22 cellular contexts compared by ENCODE assay signal in genomic region chr6:1463751-1464397, GRCh38.
DNase-seq lines count a peak whose midpoint lies in the region; ATAC-seq and TF ChIP-seq lines count a peak whose summit lies in the region.
"Had no signal": no experiment of that assay in that cellular context is flagged by ENCODE, and none has a peak within 500 bp of the region (broad histone marks: within the 10 kb centered on the region; RNA-seq: fewer than 3 reads in every experiment).

No MANE protein-coding gene starts in this region.

- H3K27ac Mint-ChIP-seq in GM23338: no peak overlapping the region
- H3K27ac Mint-ChIP-seq in H9: no peak overlapping the region; a peak in 1 of 7 replicates
- no peak overlapping the region for H3K27ac Mint-ChIP-seq in endodermal cell
- H3K27ac Mint-ChIP-seq: CD4-positive, CD25-positive, alpha-beta regulatory T cell; CD8-positive, alpha-beta memory T cell; HFFc6; IgD-negative memory B cell had no signal

- H3K4me1 Mint-ChIP-seq in GM23338: peaks cover 28% of the 10 kb centered on the region
- peaks cover 37 to 38% of the 10 kb centered on the region in 2 experiments for H3K4me1 Mint-ChIP-seq in H9
- H3K4me1 Mint-ChIP-seq in endodermal cell: peaks cover 5% of the 10 kb centered on the region
- H3K4me1 Mint-ChIP-seq: CD4-positive, CD25-positive, alpha-beta regulatory T cell; CD8-positive, alpha-beta memory T cell had no signal

- no peak overlapping the region for H3T11ph ChIP-seq in H9 (ENCODE audit: low read length)

- H3K4me3 Mint-ChIP-seq in GM23338 (no peak overlapping the region; the same call in 2 of the 3 replicates), H9 (no peak overlapping the region), endodermal cell (no peak overlapping the region)
- H3K4me3 Mint-ChIP-seq: CD4-positive, CD25-positive, alpha-beta regulatory T cell; CD8-positive, alpha-beta memory T cell; HFFc6; IgD-negative memory B cell had no signal

- H3K27ac ChIP-seq in GM23338 (ENCODE audit: low read depth) (no peak overlapping the region), H9 (ENCODE audit: insufficient read length, low read depth, low read length) (no peak overlapping the region), endodermal cell (ENCODE audit: low read depth, low read length) (no peak overlapping the region), gastrocnemius medialis (no peak overlapping the region)
- H3K27ac ChIP-seq: HL-60 had no signal

- in situ Hi-C loops in gastrocnemius medialis (cut with MboI; ENCODE audit: low sequenced_read_pairs in 4 of 4): no loop called here

- no peak overlapping the region for H4K8ac ChIP-seq in H9 (replicated peaks; ENCODE audit: insufficient read length, low read depth, low read length)

- H3K79me2 ChIP-seq in GM23338 (replicated peaks; ENCODE audit: insufficient read depth): no peaks in the 10 kb centered on the region
- H3K79me2 ChIP-seq in H9 (ENCODE audit: insufficient read depth, low read length): no peaks in the 10 kb centered on the region

- TF ChIP-seq CTCF in GM23338 (conservative IDR thresholded peaks at IDR 0.05; ENCODE audit: low read depth in 2 of 2) (no peak), H9 (conservative IDR thresholded peaks at IDR 0.05) (0 out of 3 replicates have a peak, but pooled peaks have one; percentile 11), endodermal cell (conservative IDR thresholded peaks at IDR 0.05) (no peak), gastrocnemius medialis (IDR thresholded peaks at IDR 0.05 in 4 of 5, conservative IDR thresholded peaks at IDR 0.05 in 1 of 5) (no peak)

- H3K27me3 ChIP-seq in GM23338 (ENCODE audit: insufficient read depth): no peaks in the 10 kb centered on the region
- H3K27me3 ChIP-seq in H9 (ENCODE audit: insufficient read depth, low read length): no peaks in the 10 kb centered on the region
- H3K27me3 ChIP-seq in endodermal cell (ENCODE audit: control insufficient read depth, insufficient read depth, low read length, poor library complexity, severe bottlenecking): no peaks in the 10 kb centered on the region
- no peaks in the 10 kb centered on the region for H3K27me3 ChIP-seq in gastrocnemius medialis

- H2AFZ ChIP-seq in GM23338 (no peak overlapping the region), H9 (ENCODE audit: low read length) (no peak overlapping the region)

- H3K9ac ChIP-seq in H9 (ENCODE audit: extremely low read depth, insufficient read length, low read length) (no peak overlapping the region), endodermal cell (ENCODE audit: extremely low read depth, low read length, poor library complexity, severe bottlenecking) (no peak overlapping the region)

- H2BK15ac ChIP-seq in H9 (ENCODE audit: low read depth, low read length): no peak overlapping the region

- H3K27me3 Mint-ChIP-seq in GM23338 (ENCODE audit: insufficient read depth, low read depth, poor library complexity): peaks cover 2% of the 10 kb centered on the region
- no peaks in the 10 kb centered on the region for H3K27me3 Mint-ChIP-seq in H9 (ENCODE audit: low read depth)
- peaks cover 2% of the 10 kb centered on the region for H3K27me3 Mint-ChIP-seq in endodermal cell (ENCODE audit: insufficient read depth)

- H3K56ac ChIP-seq in H9 (ENCODE audit: insufficient read length, low read depth, low read length): no peak overlapping the region

- H3K4me1 ChIP-seq in GM23338 (ENCODE audit: insufficient read depth): peaks cover 31% of the 10 kb centered on the region
- H3K4me1 ChIP-seq in H9 (ENCODE audit: insufficient read depth, low read length): peaks cover 9% of the 10 kb centered on the region; the same call in 1 of the 2 replicates
- no peaks in the 10 kb centered on the region for H3K4me1 ChIP-seq in endodermal cell (ENCODE audit: control insufficient read depth, insufficient read depth, low read length)
- no peaks in the 10 kb centered on the region for H3K4me1 ChIP-seq in gastrocnemius medialis
- H3K4me1 ChIP-seq: BE2C had no signal

- H2BK20ac ChIP-seq in H9 (ENCODE audit: low read depth, low read length, poor library complexity, severe bottlenecking): no peak overlapping the region

- no peak for DNase-seq in GM23338 (ENCODE audit: low spot score)
- no peak for DNase-seq in H9
- DNase-seq in endodermal cell: peak; percentile 56
- no peak for DNase-seq in nucleus accumbens (lab: John Stamatoyannopoulos, UW)
- no peak for DNase-seq in gastrocnemius medialis
- DNase-seq: ACHN; BE2C; C1 segment of cervical spinal cord; CD4-positive, CD25-positive, alpha-beta regulatory T cell; CD8-positive, alpha-beta memory T cell; COR-L47; DMS 273 treated with DMSO at 0.1 percent for 48 hours; DMS53; DND-41; EL; GOT3; HCEC 1CT; HFFc6; KBM-7 had no signal

- H2BK120ac ChIP-seq in H9 (ENCODE audit: low read depth, low read length, poor library complexity, severe bottlenecking): no peak overlapping the region

- H3K4ac ChIP-seq in H9 (ENCODE audit: low read depth, low read length): no peak overlapping the region

- no peak overlapping the region for H2AK5ac ChIP-seq in H9 (ENCODE audit: insufficient read length, low read length)

- no peak overlapping the region for H2BK12ac ChIP-seq in H9 (ENCODE audit: insufficient read length, low read depth, low read length)

- H4K91ac ChIP-seq in H9 (ENCODE audit: insufficient read length, low read depth, low read length): no peak overlapping the region

- H3K14ac ChIP-seq in H9 (ENCODE audit: insufficient read depth, low read length): no peak overlapping the region

- H3K36me3 ChIP-seq in GM23338 (ENCODE audit: insufficient read depth) (no peaks in the 10 kb centered on the region), endodermal cell (ENCODE audit: control insufficient read depth, insufficient read depth, low read length) (no peaks in the 10 kb centered on the region), gastrocnemius medialis (no peaks in the 10 kb centered on the region)
- H3K36me3 ChIP-seq: BE2C had no signal

- H3K4me2 ChIP-seq in GM23338 (peak overlapping the region; percentile 57; the same call in 1 of the 2 replicates), H9 (ENCODE audit: insufficient read depth, insufficient read length, low read length) (peak overlapping the region; percentile 20)

- ATAC-seq in GM23338 (peak; percentile 28; the same call in 1 of the 3 replicates), GM21529 (IDR thresholded peaks at IDR 0.05; ENCODE audit: unreplicated experiment) (no peak), gastrocnemius medialis (no peak)

- H3K23me2 ChIP-seq in H9 (ENCODE audit: insufficient read length, low read depth, low read length, poor library complexity, severe bottlenecking): no peaks in the 10 kb centered on the region

- H3K36me3 Mint-ChIP-seq in GM23338 (ENCODE audit: low read depth) (no peaks in the 10 kb centered on the region), H9 (ENCODE audit: insufficient read depth in 1 of 3, low read depth in 3 of 3) (peaks cover 0 to 2% (median 0%) of the 10 kb centered on the region in 3 experiments; a peak in 1 of 7 replicates), endodermal cell (ENCODE audit: low read depth) (no peaks in the 10 kb centered on the region)
- H3K36me3 Mint-ChIP-seq: CD4-positive, CD25-positive, alpha-beta regulatory T cell; CD8-positive, alpha-beta memory T cell; IgD-negative memory B cell had no signal

- H4K20me1 ChIP-seq in GM23338 (replicated peaks; ENCODE audit: insufficient read depth): no peaks in the 10 kb centered on the region
- H4K20me1 ChIP-seq in H9 (ENCODE audit: control insufficient read depth, insufficient read depth, insufficient read length): no peaks in the 10 kb centered on the region

- H2BK5ac ChIP-seq in H9 (ENCODE audit: insufficient read length, low read length): no peak overlapping the region

- no CpG with 5 or more reads among the region's 8 CpGs for WGBS in H9 (ENCODE audit: extremely low coverage, insufficient read length, low lambda C conversion rate)
- WGBS in endodermal cell (ENCODE audit: insufficient coverage in 1 of 2, insufficient read length in 1 of 2), 2 experiments: 90% methylated on average over 6 to 8 of the region's 8 CpGs

- no peaks in the 10 kb centered on the region for H3K9me2 ChIP-seq in GM23338 (ENCODE audit: insufficient read depth)

- H3F3A ChIP-seq in GM23338 (replicated peaks; ENCODE audit: low read depth): no peaks in the 10 kb centered on the region

- H3K9me3 ChIP-seq in H9 (ENCODE audit: control insufficient read depth, low read depth, low read length): no peaks in the 10 kb centered on the region
- H3K9me3 ChIP-seq in endodermal cell (ENCODE audit: control insufficient read depth, low read length): no peaks in the 10 kb centered on the region
- no peaks in the 10 kb centered on the region for H3K9me3 ChIP-seq in gastrocnemius medialis
- H3K9me3 ChIP-seq: BE2C had no signal

- peaks cover 3% of the 10 kb centered on the region; the same call in 2 of the 3 replicates for H3K9me3 Mint-ChIP-seq in GM23338
- no peaks in the 10 kb centered on the region; a peak in 1 of 5 replicates for H3K9me3 Mint-ChIP-seq in H9
- no peaks in the 10 kb centered on the region for H3K9me3 Mint-ChIP-seq in endodermal cell
- H3K9me3 Mint-ChIP-seq: CD8-positive, alpha-beta memory T cell; HFFc6; IgD-negative memory B cell had no signal

- H3K79me1 ChIP-seq in H9 (ENCODE audit: insufficient read depth, low read depth, low read length, poor library complexity, severe bottlenecking): no peaks in the 10 kb centered on the region

- H3K18ac ChIP-seq in H9 (ENCODE audit: insufficient read length, low read depth, low read length): no peak overlapping the region

- H4K5ac ChIP-seq in H9 (ENCODE audit: insufficient read length, low read depth, low read length): no peak overlapping the region

- TF ChIP-seq POLR2A in gastrocnemius medialis (IDR thresholded peaks at IDR 0.05): no peak

- intact Hi-C loops in gastrocnemius medialis (cut with DNase I; ENCODE audit: low total_unique reads): no loop called here

- H3K4me3 ChIP-seq in GM23338: no peak overlapping the region
- no peak overlapping the region for H3K4me3 ChIP-seq in endodermal cell (ENCODE audit: low read length)
- H3K4me3 ChIP-seq in gastrocnemius medialis: no peak overlapping the region

- H3K23ac ChIP-seq in H9 (ENCODE audit: insufficient read length, low read depth, low read length): no peak overlapping the region

TF ChIP-seq in GM23338, 12 proteins besides CTCF, POLR2A, EP300 and RAD21 (continues in another document):
- TF ChIP-seq NANOG (IDR thresholded peaks at IDR 0.05; ENCODE audit: borderline replicate concordance) (no peak), ETS1 (IDR thresholded peaks at IDR 0.05) (no peak)
